34 cellular contexts compared by ENCODE assay signal in the genomic region with DNA sequence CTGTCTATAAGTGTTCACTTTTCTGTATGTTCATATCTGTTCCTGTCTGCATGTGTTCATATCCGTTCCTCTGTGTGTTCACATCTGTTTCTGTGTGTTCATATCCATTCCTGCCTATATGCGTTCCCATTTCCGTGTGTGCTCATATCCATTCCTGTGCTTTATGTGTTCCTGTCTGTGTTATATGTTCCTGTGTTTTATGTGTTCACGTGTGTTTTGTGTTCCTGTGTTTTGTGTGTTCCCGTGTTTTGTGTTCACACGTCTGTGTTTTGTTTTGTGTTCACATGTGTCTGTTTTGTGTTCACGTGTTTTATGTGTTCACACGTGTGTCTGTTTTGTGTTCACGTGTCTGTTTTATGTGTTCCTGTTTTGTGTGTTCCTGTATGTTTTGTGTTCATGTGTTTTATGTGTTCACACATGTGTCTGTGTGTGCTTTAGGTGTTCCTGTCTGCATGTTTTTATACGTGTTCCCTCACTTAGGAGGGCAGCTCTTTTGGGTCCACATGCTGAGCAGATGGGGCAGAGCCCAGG. TPM values are rescaled to one million over a fixed set of nuclear protein-coding genes. Genes with fewer than 3 reads are reported as not detected.
"Had no signal": no experiment of that assay in that cellular context is flagged by ENCODE, and none has a peak within 500 bp of the region (broad histone marks: within the 10 kb centered on the region; RNA-seq: fewer than 3 reads in every experiment).

No MANE protein-coding gene starts in this region.

- H3K79me2 ChIP-seq: hepatocyte, parathyroid adenoma had no signal

- H3K36me3 Mint-ChIP-seq: memory B cell; naive B cell; natural killer cell treated with Interleukin-12 subunit alpha and Interleukin-12 subunit beta and Interleukin-15 and Interleukin-18, amount 100 ng/mL, for 72 hours had no signal

- ATAC-seq: foreskin keratinocyte; gastroesophageal sphincter; heart left ventricle; left lobe of liver; natural killer cell treated with Interleukin-12 subunit alpha and Interleukin-12 subunit beta and Interleukin-15 and Interleukin-18, amount 100 ng/mL, for 72 hours; sciatic nerve had no signal

- H3K27me3 ChIP-seq: hepatocyte, thyroid gland, vagina had no signal

- H3K4me1 ChIP-seq: foreskin keratinocyte, gastroesophageal sphincter, parathyroid adenoma, thyroid gland had no signal

- H2AFZ ChIP-seq: hepatocyte, parathyroid adenoma had no signal

- H3K4me3 Mint-ChIP-seq: memory B cell; naive B cell; natural killer cell treated with Interleukin-12 subunit alpha and Interleukin-12 subunit beta and Interleukin-15 and Interleukin-18, amount 100 ng/mL, for 72 hours had no signal

- H3K4me3 ChIP-seq: esophagus muscularis mucosa, gastroesophageal sphincter, heart left ventricle, hepatocyte, lung, smooth muscle cell, stomach, thyroid gland, vagina had no signal

- H3K9ac ChIP-seq: parathyroid adenoma had no signal

- H3K36me3 ChIP-seq: esophagus muscularis mucosa, gastroesophageal sphincter, heart left ventricle, stomach, thyroid gland, vagina had no signal

- H3K4me1 Mint-ChIP-seq: naive B cell had no signal

- H3K27ac Mint-ChIP-seq: memory B cell; naive B cell; natural killer cell treated with Interleukin-12 subunit alpha and Interleukin-12 subunit beta and Interleukin-15 and Interleukin-18, amount 100 ng/mL, for 72 hours; progenitor cell of endocrine pancreas had no signal

- DNase-seq: effector memory CD4-positive, alpha-beta T cell; foreskin keratinocyte; heart left ventricle; naive B cell; stimulated activated CD4-positive, alpha-beta T cell treated with anti-CD3 and anti-CD28 coated beads, Interleukin-12 subunit alpha, Interleukin-12 subunit beta, amount 100 ng/mL, for 4 hours; stimulated activated CD4-positive, alpha-beta T cell treated with anti-CD3 and anti-CD28 coated beads, Interleukin-1b, Interleukin-23, amount 100 ng/mL, for 48 hours; stimulated activated CD4-positive, alpha-beta T cell treated with anti-CD3 and anti-CD28 coated beads, Interleukin-4, amount 100 ng/mL, for 1 hour; stimulated activated CD8-positive, alpha-beta memory T cell treated with anti-CD3 and anti-CD28 coated beads, Interleukin-4, amount 100 ng/mL, for 48 hours; stimulated activated naive CD4-positive, alpha-beta T cell treated with Interleukin-2 at 50 U/mL for 16 hours; stomach; thyroid gland; trophoblast cell had no signal

- H3K9me3 ChIP-seq: esophagus muscularis mucosa, gastroesophageal sphincter, heart left ventricle, stomach, thyroid gland, vagina had no signal

- FAIRE-seq: colon, endothelial cell of umbilical vein, kidney had no signal

- H3K27ac ChIP-seq: esophagus muscularis mucosa, foreskin keratinocyte, gastroesophageal sphincter, heart left ventricle, hepatocyte, parathyroid adenoma, stomach, thyroid gland, vagina had no signal

- H3K4me2 ChIP-seq: hepatocyte, smooth muscle cell had no signal

RNA-seq across cellular contexts. Expression of a gene that starts 42.2 kb away (rescaled TPM):
- total RNA-seq: endothelial cell of umbilical vein; epithelial cell of proximal tubule; esophagus muscularis mucosa; fibroblast of lung; foreskin keratinocyte; gastroesophageal sphincter; heart left ventricle; hepatocyte; kidney; left lobe of liver; liver; lung; mononuclear cell; natural killer cell treated with Interleukin-12 subunit alpha and Interleukin-12 subunit beta and Interleukin-15 and Interleukin-18, amount 100 ng/mL, for 72 hours; omental fat pad; progenitor cell of endocrine pancreas; sciatic nerve; subcutaneous adipose tissue; thyroid gland; ureter; vagina had no signal
- polyA plus RNA-seq: endothelial cell of umbilical vein, fibroblast of lung, foreskin keratinocyte, heart left ventricle, hepatocyte, liver, lung, smooth muscle cell, stomach had no signal
